ENCODE assay signal across 1 cellular context in genomic region chr6:163565140-163565539, GRCh38.
TF ChIP-seq lines count a peak whose summit lies in the region.

No MANE protein-coding gene starts in this region.

TF ChIP-seq in IMR-90, 13 proteins besides CTCF, POLR2A, EP300 and RAD21:
- TF ChIP-seq RFX5 (IDR thresholded peaks at IDR 0.05; ENCODE audit: low read depth, low read length) (no peak), RCOR1 (IDR thresholded peaks at IDR 0.05; ENCODE audit: insufficient replicate concordance, low read length) (no peak), CEBPB (IDR thresholded peaks at IDR 0.05; ENCODE audit: low read depth, low read length) (no peak), SMC3 (IDR thresholded peaks at IDR 0.05; ENCODE audit: low read depth, low read length) (no peak), NFE2L2 (IDR thresholded peaks at IDR 0.05; ENCODE audit: low read depth, low read length) (no peak), BHLHE40 (IDR thresholded peaks at IDR 0.05; ENCODE audit: low read depth, low read length) (no peak), MXI1 (IDR thresholded peaks at IDR 0.05; ENCODE audit: borderline replicate concordance, low read depth, low read length) (no peak), MAFK (IDR thresholded peaks at IDR 0.05; ENCODE audit: low read depth, low read length) (no peak), FOS (IDR thresholded peaks at IDR 0.05; ENCODE audit: low read depth, low read length) (no peak), ELK1 (IDR thresholded peaks at IDR 0.05; ENCODE audit: borderline replicate concordance, low read depth, low read length) (no peak), CHD1 (IDR thresholded peaks at IDR 0.05; ENCODE audit: low read depth, low read length) (no peak), USF2 (IDR thresholded peaks at IDR 0.05; ENCODE audit: low read depth, low read length) (no peak), MAZ (IDR thresholded peaks at IDR 0.05; ENCODE audit: borderline replicate concordance, low read depth, low read length) (no peak)
